8 cellular contexts compared by ENCODE assay signal in the genomic region with DNA sequence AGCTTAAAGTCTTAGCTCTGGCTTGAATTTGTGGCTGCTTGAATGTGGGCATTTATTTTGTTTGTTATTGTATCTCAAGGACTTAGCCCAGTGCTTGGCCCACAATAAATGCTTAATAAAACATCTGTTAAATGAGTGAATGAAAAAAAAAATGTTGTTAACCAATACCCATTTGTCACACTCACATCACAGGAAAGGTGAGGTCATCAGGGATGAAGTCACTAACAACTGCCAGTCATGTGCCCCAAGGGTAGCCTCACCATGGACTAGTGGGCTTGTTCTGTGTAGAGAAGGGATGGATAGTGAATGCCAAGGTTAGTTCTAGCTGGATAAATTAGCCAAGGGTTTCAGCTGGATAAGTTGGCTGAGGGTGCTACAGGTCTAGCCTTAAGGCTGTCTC. TPM values are rescaled to one million over a fixed set of nuclear protein-coding genes. Genes with fewer than 3 reads are reported as not detected.
DNase-seq lines count a peak whose midpoint lies in the region; ATAC-seq and TF ChIP-seq lines count a peak whose summit lies in the region.

No MANE protein-coding gene starts in this region.

- peak overlapping the region; percentile 92 for H3K27ac Mint-ChIP-seq in T-helper 1 cell treated with Interleukin-12 subunit alpha and Interleukin-12 subunit beta and Interleukin-4 antibody, amounts not matched to agents 30 μg/mL and 1 μg/mL, for 36 hours

- peaks cover 34 to 43% of the 10 kb centered on the region in 2 donors for H3K4me1 ChIP-seq in gastrocnemius medialis

- intact Hi-C loops in gastrocnemius medialis (cut with DNase I; ENCODE audit: low total_unique reads) = no loop called here
- intact Hi-C loops in Right ventricle myocardium inferior (cut with DNase I) = no loop called here

- no peaks in the 10 kb centered on the region for H3K9me3 Mint-ChIP-seq in T-helper 1 cell treated with Interleukin-12 subunit alpha and Interleukin-12 subunit beta and Interleukin-4 antibody, amounts not matched to agents 30 μg/mL and 1 μg/mL, for 36 hours

- DNase-seq in NK-92 treated with Interleukin-12 subunit alpha and Interleukin-12 subunit beta, amount 100 ng/mL, for 24 hours (lab: John Stamatoyannopoulos, UW) = peak; percentile 13
- no peak for DNase-seq in NK-92 (lab: John Stamatoyannopoulos, UW; ENCODE audit: unreplicated experiment)
- DNase-seq in dermis microvascular lymphatic vessel endothelial cell (ENCODE audit: low read depth in 2 of 2) = peak; percentile 45 to 83
- DNase-seq in gastrocnemius medialis = no peak
- DNase-seq in NCI-H1048 (lab: John Stamatoyannopoulos, UW) = no peak
- no peak for DNase-seq in Right ventricle myocardium inferior (ENCODE audit: missing footprints)

- in situ Hi-C loops in gastrocnemius medialis (cut with MboI; ENCODE audit: low sequenced_read_pairs in 4 of 4) = no loop called here

- H3K9me3 ChIP-seq in gastrocnemius medialis = no peaks in the 10 kb centered on the region

- no peaks in the 10 kb centered on the region for H3K27me3 Mint-ChIP-seq in T-helper 1 cell treated with Interleukin-12 subunit alpha and Interleukin-12 subunit beta and Interleukin-4 antibody, amounts not matched to agents 30 μg/mL and 1 μg/mL, for 36 hours (ENCODE audit: low read depth)

- peaks cover 4 to 34% of the 10 kb centered on the region in 2 donors for H3K36me3 ChIP-seq in gastrocnemius medialis

- no peaks in the 10 kb centered on the region for H3K27me3 ChIP-seq in gastrocnemius medialis

- ATAC-seq in gastrocnemius medialis = no peak
- no peak for ATAC-seq in HG03039 (IDR thresholded peaks at IDR 0.05; ENCODE audit: unreplicated experiment)
- no peak for ATAC-seq in Right ventricle myocardium inferior

- peaks cover 33% of the 10 kb centered on the region for H3K36me3 Mint-ChIP-seq in T-helper 1 cell treated with Interleukin-12 subunit alpha and Interleukin-12 subunit beta and Interleukin-4 antibody, amounts not matched to agents 30 μg/mL and 1 μg/mL, for 36 hours (ENCODE audit: low read depth)

- H3K4me3 ChIP-seq in gastrocnemius medialis = no peak overlapping the region

- no peak for TF ChIP-seq CTCF in gastrocnemius medialis (IDR thresholded peaks at IDR 0.05 in 4 of 5, conservative IDR thresholded peaks at IDR 0.05 in 1 of 5)

- H3K27ac ChIP-seq in gastrocnemius medialis = peak overlapping the region; percentile 5 to 100 (median 69)

- TF ChIP-seq POLR2A in gastrocnemius medialis (IDR thresholded peaks at IDR 0.05) = no peak

- peak overlapping the region; percentile 72 for H3K4me3 Mint-ChIP-seq in T-helper 1 cell treated with Interleukin-12 subunit alpha and Interleukin-12 subunit beta and Interleukin-4 antibody, amounts not matched to agents 30 μg/mL and 1 μg/mL, for 36 hours

- H3K4me1 Mint-ChIP-seq in T-helper 1 cell treated with Interleukin-12 subunit alpha and Interleukin-12 subunit beta and Interleukin-4 antibody, amounts not matched to agents 30 μg/mL and 1 μg/mL, for 36 hours (ENCODE audit: low read depth) = peaks cover 35% of the 10 kb centered on the region

RNA-seq across cellular contexts. Expression of a gene that starts 3.0 kb away (rescaled TPM):
- total RNA-seq in dermis microvascular lymphatic vessel endothelial cell = 91.0 and 106 TPM in 2 replicates
- 100 to 1,000 TPM in 3 of 4 donors, 10 to 100 TPM in 1; 91.8 to 125 (median 120) TPM for total RNA-seq in gastrocnemius medialis
- 58.4 TPM for total RNA-seq in Right ventricle myocardium inferior

RNA-seq across cellular contexts. Expression of a gene that starts 10.8 kb away (rescaled TPM):
- 0.13 and 0.38 TPM in 2 replicates for total RNA-seq in dermis microvascular lymphatic vessel endothelial cell
- total RNA-seq in gastrocnemius medialis = 1 to 10 TPM in 1 of 4 donors, under 1 TPM in 1, not detected in 2; 0.93 to 2.1 TPM
- total RNA-seq in Right ventricle myocardium inferior = 0.60 TPM

RNA-seq across cellular contexts. Expression of a gene that starts 22.0 kb away (rescaled TPM):
- 88.5 and 101 TPM in 2 replicates for total RNA-seq in dermis microvascular lymphatic vessel endothelial cell
- total RNA-seq in gastrocnemius medialis = 100 to 1,000 TPM in 1 of 4 donors, 10 to 100 TPM in 3; 47.2 to 111 (median 92.2) TPM
- 35.6 TPM for total RNA-seq in Right ventricle myocardium inferior

RNA-seq across cellular contexts. Expression of a gene that starts 50.9 kb away (rescaled TPM):
- total RNA-seq in dermis microvascular lymphatic vessel endothelial cell (4.6 and 8.7 TPM in 2 replicates), gastrocnemius medialis (1 to 10 TPM; 2.0 to 7.6 (median 4.5) TPM), Right ventricle myocardium inferior (6.8 TPM)

RNA-seq across cellular contexts. Expression of a gene that starts 58.1 kb away (rescaled TPM):
- total RNA-seq in dermis microvascular lymphatic vessel endothelial cell (10.2 and 11.0 TPM in 2 replicates), gastrocnemius medialis (10 to 100 TPM in 2 of 4 donors, 1 to 10 TPM in 2; 3.1 to 16.8 (median 8.6) TPM), Right ventricle myocardium inferior (19.3 TPM)

Comparison
In these comparisons a context has a peak if more than half of its experiments do, and no peak if none do; other contexts are left out.
1. DNase-seq: peak in NK-92 treated with Interleukin-12 subunit alpha and Interleukin-12 subunit beta, amount 100 ng/mL, for 24 hours (single experiment) and dermis microvascular lymphatic vessel endothelial cell (2 of 2); none in NK-92 (single experiment), gastrocnemius medialis (0 of 2), NCI-H1048 (single experiment) and Right ventricle myocardium inferior (single experiment).